Comparison of ENCODE assay signal across 8 cellular contexts in the genomic region with DNA sequence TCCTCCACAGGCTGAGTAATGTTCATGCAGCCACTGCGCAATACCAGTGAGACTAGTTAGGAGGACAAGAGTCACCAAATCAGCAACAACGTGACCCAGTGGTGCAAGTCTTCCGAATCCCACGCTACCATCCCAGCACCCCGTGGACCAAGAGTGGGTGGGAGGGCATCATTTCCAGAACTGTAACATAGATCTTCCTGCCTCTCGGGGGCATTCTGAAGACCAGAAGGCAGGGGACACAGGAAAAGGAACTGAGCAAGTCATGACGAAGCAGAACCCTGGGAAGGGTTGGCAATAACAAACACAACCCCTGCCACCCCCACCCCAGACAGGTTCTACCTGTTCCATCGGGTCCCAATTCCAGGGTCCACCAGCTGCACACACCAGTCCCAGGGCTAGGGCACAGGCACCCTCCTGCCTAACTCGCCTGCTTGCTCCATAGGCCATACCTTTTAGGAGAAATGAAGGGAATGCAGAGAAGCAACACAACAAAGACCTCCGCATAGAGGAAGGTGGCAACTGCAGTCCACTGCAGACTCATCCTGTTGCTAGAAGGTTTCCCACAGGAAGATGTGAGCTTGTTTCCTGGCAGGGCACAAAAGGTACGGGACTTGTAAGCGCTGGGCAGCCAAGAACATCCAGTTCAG. TPM values are rescaled to one million over a fixed set of nuclear protein-coding genes. Genes with fewer than 3 reads are reported as not detected.
DNase-seq lines count a peak whose midpoint lies in the region; ATAC-seq and TF ChIP-seq lines count a peak whose summit lies in the region.

No MANE protein-coding gene starts in this region.

- TF ChIP-seq CTCF in BJ (IDR thresholded peaks at IDR 0.05; ENCODE audit: insufficient read depth, low read depth, low read length), result no peak
- TF ChIP-seq CTCF in mammary epithelial cell (conservative IDR thresholded peaks at IDR 0.05 in 1 of 2, IDR thresholded peaks at IDR 0.05 in 1 of 2; ENCODE audit: extremely low read depth in 1 of 2, insufficient read depth in 1 of 2, low read depth in 1 of 2, low read length in 2 of 2), result no peak
- no peak for TF ChIP-seq CTCF in GM10266 (IDR thresholded peaks at IDR 0.05; ENCODE audit: control insufficient read depth, insufficient read depth, low read depth, missing control alignments)

- no peaks in the 10 kb centered on the region for H4K20me1 ChIP-seq in mammary epithelial cell (ENCODE audit: insufficient read depth, low read length)

- BruUV-seq in mammary epithelial cell (replicated peaks; lab: Mats Ljungman, UMichigan), result no TSS peak

- POLR2A ChIA-PET in BJ (lab: Charles Lee), result no interaction called here

- peaks cover 35% of the 10 kb centered on the region for H3K4me1 ChIP-seq in mammary epithelial cell (ENCODE audit: insufficient read depth, low read length)
- peaks cover 19% of the 10 kb centered on the region for H3K4me1 ChIP-seq in muscle layer of colon (ENCODE audit: insufficient read depth, low read length)

- H3K36me3 ChIP-seq in BJ (ENCODE audit: control insufficient read depth, insufficient read depth, low read length) (peaks cover 11% of the 10 kb centered on the region), mammary epithelial cell (ENCODE audit: insufficient read depth, low read length) (peaks cover 3% of the 10 kb centered on the region), muscle layer of colon (ENCODE audit: insufficient read depth, low read length) (peaks cover 24% of the 10 kb centered on the region)

- no peak for ATAC-seq in GM21786 (IDR thresholded peaks at IDR 0.05; ENCODE audit: unreplicated experiment)

- H3K4me3 ChIP-seq in BJ (ENCODE audit: low read depth, low read length) (peak overlapping the region; percentile 70), mammary epithelial cell (replicated peaks in 1 of 3; ENCODE audit: insufficient read depth in 1 of 3, low read depth in 2 of 3, low read length in 3 of 3) (peak overlapping the region; percentile 57 to 68 (median 64)), muscle layer of colon (ENCODE audit: low read depth in 1 of 2, low read length in 2 of 2) (peak overlapping the region; percentile 58 to 80)

- H3K27ac ChIP-seq in mammary epithelial cell (ENCODE audit: insufficient read depth, low read depth, low read length) (peak overlapping the region; percentile 72), muscle layer of colon (ENCODE audit: low read depth, low read length) (peak overlapping the region; percentile 72)

- in situ Hi-C loops in KBM-7 (cut with MboI; ENCODE audit: low pct_unique_long_range_greater_than_20kb, low sequenced_read_pairs), result no loop called here
- in situ Hi-C loops in mammary epithelial cell (cut with MboI; ENCODE audit: low sequenced_read_pairs in 2 of 2), result no loop called here

- CTCF ChIA-PET in BJ (lab: Yijun Ruan, JAX) (no interaction called here), mammary epithelial cell (lab: Charles Lee; ENCODE audit: low non-redundant PET) (no interaction called here)

- WGBS in mammary epithelial cell (ENCODE audit: low coverage, missing lambda C conversion rate), result 52% methylated on average over 12 of the region's 12 CpGs

- dilution Hi-C loops in mammary epithelial cell (cut with HindIII; ENCODE audit: low sequenced_read_pairs), result no loop called here

- no peaks in the 10 kb centered on the region for H3K9me3 ChIP-seq in mammary epithelial cell (replicated peaks; ENCODE audit: insufficient read depth, low read length)
- no peaks in the 10 kb centered on the region for H3K9me3 ChIP-seq in muscle layer of colon (ENCODE audit: low read length)

- DNase-seq in BJ (ENCODE audit: low read depth) (no peak), KBM-7 (peak; percentile 42), mammary epithelial cell (peak; percentile 39), SHP77 (lab: John Stamatoyannopoulos, UW) (no peak), SKM-1 treated with dmso at 0.1 percent for 144 hours (lab: John Stamatoyannopoulos, UW; ENCODE audit: unreplicated experiment) (no peak), GM10266 (ENCODE audit: extremely low spot score) (no peak)

- intact Hi-C loops in mammary epithelial cell (cut with micrococcal nuclease), result no loop called here

- peak overlapping the region; percentile 88 for H3K4me2 ChIP-seq in mammary epithelial cell (ENCODE audit: insufficient read depth, low read depth, low read length)

- H3K9ac ChIP-seq in mammary epithelial cell (ENCODE audit: insufficient read depth, low read length), result peak overlapping the region; percentile 80
- H3K9ac ChIP-seq in muscle layer of colon (ENCODE audit: low read length), result peak overlapping the region; percentile 49

- H3K79me2 ChIP-seq in mammary epithelial cell (ENCODE audit: insufficient read depth, low read length), result peaks cover 57% of the 10 kb centered on the region

- no peaks in the 10 kb centered on the region for H3K27me3 ChIP-seq in BJ (ENCODE audit: control insufficient read depth, insufficient read depth, low read length)
- no peaks in the 10 kb centered on the region for H3K27me3 ChIP-seq in mammary epithelial cell (ENCODE audit: insufficient read depth, low read length)
- H3K27me3 ChIP-seq in muscle layer of colon (ENCODE audit: control insufficient read depth in 1 of 2, insufficient read depth in 2 of 2, low read length in 2 of 2), result peaks cover 0 to 3% of the 10 kb centered on the region in 2 donors

- peak overlapping the region; percentile 51 for H2AFZ ChIP-seq in mammary epithelial cell (ENCODE audit: low read depth, low read length)

RNA-seq across cellular contexts. Expression of gene BCAP31, which starts 1.4 kb away (rescaled TPM):
- polyA plus RNA-seq in BJ (2011; rRNA removed) (204 and 222 TPM in 2 replicates), mammary epithelial cell (256 TPM)
- 73.3 and 109 TPM in 2 replicates for polyA minus RNA-seq in BJ (2011; rRNA and poly(A)+ RNA removed)
- 100 to 1,000 TPM; 156 to 277 TPM for total RNA-seq in mammary epithelial cell
- polyA minus RNA-seq in mammary epithelial cell, result 371 TPM

RNA-seq across cellular contexts. Expression of gene ABCD1, which starts 1.8 kb away (rescaled TPM):
- polyA plus RNA-seq in BJ (2011; rRNA removed) (4.3 and 9.2 TPM in 2 replicates), mammary epithelial cell (1.7 TPM)
- 6.6 and 8.2 TPM in 2 replicates for polyA minus RNA-seq in BJ (2011; rRNA and poly(A)+ RNA removed)
- 1 to 10 TPM; 4.0 to 5.7 TPM for total RNA-seq in mammary epithelial cell
- 22.6 TPM for polyA minus RNA-seq in mammary epithelial cell

RNA-seq across cellular contexts. Expression of gene SLC6A8, which starts 35.1 kb away (rescaled TPM):
- polyA plus RNA-seq in BJ (2011; rRNA removed) (8.3 and 11.9 TPM in 2 replicates), mammary epithelial cell (82.3 TPM)
- polyA minus RNA-seq in BJ (2011; rRNA and poly(A)+ RNA removed), result 21.5 and 24.3 TPM in 2 replicates
- 10 to 100 TPM; 20.5 to 99.2 TPM for total RNA-seq in mammary epithelial cell
- polyA minus RNA-seq in mammary epithelial cell, result 178 TPM

RNA-seq across cellular contexts. Expression of gene PLXNB3, which starts 41.2 kb away (rescaled TPM):
- polyA plus RNA-seq in BJ (2011; rRNA removed) (4.7 and 8.2 TPM in 2 replicates), mammary epithelial cell (12.0 TPM)
- 4.5 and 5.2 TPM in 2 replicates for polyA minus RNA-seq in BJ (2011; rRNA and poly(A)+ RNA removed)
- 10 to 100 TPM; 15.2 to 24.6 TPM for total RNA-seq in mammary epithelial cell
- 3.6 TPM for polyA minus RNA-seq in mammary epithelial cell

RNA-seq across cellular contexts. Expression of gene PNCK, which starts 49.2 kb away (rescaled TPM):
- polyA plus RNA-seq in BJ (2011; rRNA removed) (0.22 and 0.28 TPM in 2 replicates), mammary epithelial cell (0.39 TPM)
- polyA minus RNA-seq in BJ (2011; rRNA and poly(A)+ RNA removed), result not detected in 2 replicates
- total RNA-seq in mammary epithelial cell, result 1 to 10 TPM; 1.2 to 1.7 TPM
- not detected for polyA minus RNA-seq in mammary epithelial cell

Comparison
In these comparisons a context has a peak if more than half of its experiments do, and no peak if none do; other contexts are left out.
1. DNase-seq: peak in KBM-7 (single experiment) and mammary epithelial cell (single experiment); none in BJ (single experiment), SHP77 (0 of 2), SKM-1 treated with dmso at 0.1 percent for 144 hours (single experiment) and GM10266 (single experiment).
2. Peak in every context shown above with its lines, with median percentiles within 50 percentile points of each other: H3K4me3 ChIP-seq.